ENCODE assay signal across 8 cellular contexts in genomic region chr7:6435486-6436384, GRCh38. TPM values are rescaled to one million over a fixed set of nuclear protein-coding genes. Genes with fewer than 3 reads are reported as not detected.
A peak's percentile ranks its signal among the peaks of the same experiment; 100 is the strongest.
DNase-seq lines count a peak whose midpoint lies in the region; ATAC-seq and TF ChIP-seq lines count a peak whose summit lies in the region.

No MANE protein-coding gene starts in this region.

- peak overlapping the region; percentile 91 for H3K27ac ChIP-seq in BLaER1

- peak; percentile 99 for ATAC-seq in effector memory CD8-positive, alpha-beta T cell (replicated peaks)

- H3K27me3 Mint-ChIP-seq in effector memory CD8-positive, alpha-beta T cell: no peaks in the 10 kb centered on the region
- no peaks in the 10 kb centered on the region for H3K27me3 Mint-ChIP-seq in mesothelial cell of epicardium (ENCODE audit: low read depth)

- H3K4me2 ChIP-seq in BLaER1: peak overlapping the region; percentile 96

- H3K36me3 Mint-ChIP-seq in effector memory CD8-positive, alpha-beta T cell (ENCODE audit: insufficient read depth): peaks cover 28% of the 10 kb centered on the region
- H3K36me3 Mint-ChIP-seq in mesothelial cell of epicardium: peaks cover 10% of the 10 kb centered on the region

- peaks cover 34% of the 10 kb centered on the region for H4K20me1 ChIP-seq in BLaER1

- H3K9ac ChIP-seq in BLaER1: peak overlapping the region; percentile 82

- no peaks in the 10 kb centered on the region for H3K9me3 Mint-ChIP-seq in effector memory CD8-positive, alpha-beta T cell
- no peaks in the 10 kb centered on the region for H3K9me3 Mint-ChIP-seq in mesothelial cell of epicardium

- TF ChIP-seq CTCF in mesothelial cell of epicardium (IDR thresholded peaks at IDR 0.05; ENCODE audit: unreplicated experiment): peak; percentile 96

- H3K4me1 Mint-ChIP-seq in effector memory CD8-positive, alpha-beta T cell (ENCODE audit: low read depth in 2 of 2): peaks cover 5 to 18% of the 10 kb centered on the region in 2 donors
- peaks cover 2% of the 10 kb centered on the region for H3K4me1 Mint-ChIP-seq in mesothelial cell of epicardium

- H3K4me1 ChIP-seq in BLaER1: peaks cover 87% of the 10 kb centered on the region

- DNase-seq in GM19238 (ENCODE audit: insufficient read length, low spot score): peak; percentile 90
- DNase-seq in HPDE6-E6E7 (ENCODE audit: extremely low spot score): peak; percentile 86
- DNase-seq in NOMO-1 treated with dmso at 0.1 percent for 144 hours (lab: John Stamatoyannopoulos, UW; ENCODE audit: unreplicated experiment): peak; percentile 92
- DNase-seq in activated CD8-positive, alpha-beta memory T cell treated with anti-CD3 and anti-CD28 coated beads for 48 hours (ENCODE audit: low read depth in 2 of 3, low spot score in 2 of 3): peak; percentile 65 to 83 (median 75)
- DNase-seq in effector memory CD8-positive, alpha-beta T cell: peak; percentile 86 to 87 (median 87)
- peak; percentile 73 to 90 for DNase-seq in mesothelial cell of epicardium (ENCODE audit: low spot score in 2 of 2, unreplicated experiment in 2 of 2)
- DNase-seq in stimulated activated CD8-positive, alpha-beta memory T cell treated with anti-CD3 and anti-CD28 coated beads, Interleukin-2, amount 100 ng/mL, for 1 hour (ENCODE audit: low read depth in 2 of 2): peak; percentile 75 to 78

- peaks cover 60% of the 10 kb centered on the region for H3K36me3 ChIP-seq in BLaER1

- no peaks in the 10 kb centered on the region for H3K27me3 ChIP-seq in BLaER1

- H3K4me3 ChIP-seq in BLaER1: peak overlapping the region; percentile 53

- no peaks in the 10 kb centered on the region for H3K9me3 ChIP-seq in BLaER1

- peak overlapping the region; percentile 39 to 43 for H3K4me3 Mint-ChIP-seq in effector memory CD8-positive, alpha-beta T cell
- H3K4me3 Mint-ChIP-seq in mesothelial cell of epicardium: no peak overlapping the region

- peak overlapping the region; percentile 60 to 74 for H3K27ac Mint-ChIP-seq in effector memory CD8-positive, alpha-beta T cell
- peak overlapping the region; percentile 64 for H3K27ac Mint-ChIP-seq in mesothelial cell of epicardium

RNA-seq across cellular contexts. Expression of gene DAGLB, which starts 12.0 kb away (rescaled TPM):
- 20.9 to 24.3 TPM (median 24.1 TPM) in 3 replicates for total RNA-seq in mesothelial cell of epicardium

RNA-seq across cellular contexts. Expression of gene KDELR2, which starts 48.2 kb away (rescaled TPM):
- total RNA-seq in mesothelial cell of epicardium: 125 to 145 TPM (median 144 TPM) in 3 replicates

Comparison
In these comparisons a context has a peak if more than half of its experiments do, and no peak if none do; other contexts are left out.
1. Peak in every context shown above with its lines: DNase-seq, ATAC-seq, H3K4me3 ChIP-seq and H3K27ac ChIP-seq.